Comparison of ENCODE assay signal across 21 cellular contexts in the genomic region with DNA sequence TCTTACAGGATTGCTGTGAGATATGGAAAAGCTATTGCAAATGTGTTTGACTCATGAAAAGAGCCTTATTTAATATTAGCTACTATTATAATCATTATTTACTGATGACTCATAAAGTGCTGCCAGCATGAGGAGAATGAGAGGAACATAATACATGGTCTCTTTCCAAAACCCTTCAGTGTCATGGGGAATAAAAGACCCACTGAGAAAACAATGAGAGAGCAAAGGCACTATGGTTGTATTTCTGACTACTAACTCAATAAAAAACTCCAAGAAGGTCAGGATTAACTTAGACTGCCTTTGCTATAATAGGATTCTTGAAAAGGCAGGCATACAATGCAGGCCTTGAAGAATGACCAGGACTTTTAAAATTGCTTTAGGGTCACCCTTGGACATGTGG.
DNase-seq lines count a peak whose midpoint lies in the region; ATAC-seq and TF ChIP-seq lines count a peak whose summit lies in the region.
"Had no signal": no experiment of that assay in that cellular context is flagged by ENCODE, and none has a peak within 500 bp of the region (broad histone marks: within the 10 kb centered on the region; RNA-seq: fewer than 3 reads in every experiment).

No MANE protein-coding gene starts in this region.

- DNase-seq in COLO829 (ENCODE audit: low spot score) (peak; percentile 45), EL (peak; percentile 13), astrocyte of the spinal cord (ENCODE audit: low read depth, low spot score) (peak; percentile 22), foreskin fibroblast (peak; percentile 0 to 49), islet precursor cell (no peak), head of caudate nucleus (no peak)
- DNase-seq: C1 segment of cervical spinal cord; Caco-2; CD4-positive, alpha-beta memory T cell; KBM-7; MV-4-11; NCI-H1105; NCI-H1694 treated with DMSO at 0.1 percent for 48 hours; NCI-H2081; NCI-H226; NCI-H524; NCI-H748 treated with DMSO at 0.1 percent for 48 hours; SIG-M5; SK-N-SH; SW 1271 had no signal

- TF ChIP-seq CTCF in astrocyte of the spinal cord (IDR thresholded peaks at IDR 0.05; ENCODE audit: low read depth, low read length) (no peak), foreskin fibroblast (IDR thresholded peaks at IDR 0.05; ENCODE audit: low read depth, low read length) (no peak)

- ATAC-seq in HG03469 (IDR thresholded peaks at IDR 0.05; ENCODE audit: unreplicated experiment), result no peak

- in situ Hi-C loops in astrocyte of the spinal cord (cut with HindIII; ENCODE audit: low sequenced_read_pairs), result no loop called here

- no peak overlapping the region for H3K4me3 ChIP-seq in astrocyte of the spinal cord (ENCODE audit: low read depth, low read length)
- H3K4me3 ChIP-seq in foreskin fibroblast (ENCODE audit: low read depth in 1 of 2, low read length in 2 of 2), result no peak overlapping the region

- intact Hi-C loops in head of caudate nucleus (cut with DNase I), result no loop called here

Comparison
In these comparisons a context has a peak if more than half of its experiments do, and no peak if none do; other contexts are left out.
1. DNase-seq: peak in COLO829 (single experiment), EL (single experiment), astrocyte of the spinal cord (single experiment) and foreskin fibroblast (2 of 2); none in islet precursor cell (single experiment) and head of caudate nucleus (0 of 42).